1 cellular context compared by ENCODE assay signal in the genomic region with DNA sequence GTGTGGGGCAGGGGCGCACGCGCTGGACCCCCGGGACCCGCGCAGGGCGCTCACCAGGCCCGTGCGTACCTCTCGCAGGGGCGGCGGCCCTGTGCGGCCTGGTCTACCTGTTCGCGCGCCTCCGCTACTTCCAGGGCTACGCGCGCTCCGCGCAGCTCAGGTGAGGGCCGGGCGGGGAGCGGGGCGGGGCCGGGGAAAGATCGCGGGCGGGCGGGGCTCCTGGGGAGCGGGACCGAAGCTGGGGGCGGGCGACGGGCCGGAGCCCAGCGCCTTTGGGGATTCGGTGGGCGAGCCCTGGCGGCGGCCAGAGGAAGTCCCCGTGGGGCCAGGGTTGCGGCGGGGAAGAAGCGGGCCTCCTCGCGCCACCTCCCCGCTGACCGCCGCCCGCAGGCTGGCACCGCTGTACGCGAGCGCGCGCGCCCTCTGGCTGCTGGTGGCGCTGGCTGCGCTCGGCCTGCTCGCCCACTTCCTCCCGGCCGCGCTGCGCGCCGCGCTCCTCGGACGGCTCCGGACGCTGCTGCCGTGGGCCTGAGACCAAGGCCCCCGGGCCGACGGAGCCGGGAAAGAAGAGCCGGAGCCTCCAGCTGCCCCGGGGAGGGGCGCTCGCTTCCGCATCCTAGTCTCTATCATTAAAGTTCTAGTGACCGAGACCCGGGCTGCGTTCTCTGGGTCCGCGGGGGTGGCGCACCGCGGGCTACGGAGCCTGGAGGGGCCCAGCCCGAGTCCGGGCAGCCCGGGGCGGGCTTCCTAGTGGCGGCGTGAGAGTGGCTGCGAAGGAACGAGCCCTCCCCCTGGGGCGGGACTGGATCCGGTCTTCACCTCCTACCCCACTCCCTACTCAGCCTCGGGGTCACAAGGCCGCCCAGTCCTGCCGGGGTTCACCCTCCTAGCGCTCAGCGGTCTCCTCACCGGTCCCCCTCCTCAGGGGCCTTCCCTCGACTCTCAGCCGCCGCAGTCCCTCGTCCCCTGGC.
TF ChIP-seq lines count a peak whose summit lies in the region.

No MANE protein-coding gene starts in this region.

TF ChIP-seq in K562, 482 proteins besides CTCF, POLR2A, EP300 and RAD21 (continued from another document):
- TF ChIP-seq, protein P1, sequence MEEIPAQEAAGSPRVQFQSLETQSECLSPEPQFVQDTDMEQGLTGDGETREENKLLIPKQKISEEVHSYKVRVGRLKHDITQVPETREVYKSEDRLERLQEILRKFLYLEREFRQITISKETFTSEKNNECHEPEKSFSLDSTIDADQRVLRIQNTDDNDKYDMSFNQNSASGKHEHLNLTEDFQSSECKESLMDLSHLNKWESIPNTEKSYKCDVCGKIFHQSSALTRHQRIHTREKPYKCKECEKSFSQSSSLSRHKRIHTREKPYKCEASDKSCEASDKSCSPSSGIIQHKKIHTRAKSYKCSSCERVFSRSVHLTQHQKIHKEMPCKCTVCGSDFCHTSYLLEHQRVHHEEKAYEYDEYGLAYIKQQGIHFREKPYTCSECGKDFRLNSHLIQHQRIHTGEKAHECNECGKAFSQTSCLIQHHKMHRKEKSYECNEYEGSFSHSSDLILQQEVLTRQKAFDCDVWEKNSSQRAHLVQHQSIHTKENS (CRISPR knock-in tag; IDR thresholded peaks at IDR 0.05): no peak
- TF ChIP-seq RBFOX2 (IDR thresholded peaks at IDR 0.05; ENCODE audit: low read depth, low read length): peak; percentile 28; the same call in 1 of the 2 replicates
- TF ChIP-seq, protein P2, sequence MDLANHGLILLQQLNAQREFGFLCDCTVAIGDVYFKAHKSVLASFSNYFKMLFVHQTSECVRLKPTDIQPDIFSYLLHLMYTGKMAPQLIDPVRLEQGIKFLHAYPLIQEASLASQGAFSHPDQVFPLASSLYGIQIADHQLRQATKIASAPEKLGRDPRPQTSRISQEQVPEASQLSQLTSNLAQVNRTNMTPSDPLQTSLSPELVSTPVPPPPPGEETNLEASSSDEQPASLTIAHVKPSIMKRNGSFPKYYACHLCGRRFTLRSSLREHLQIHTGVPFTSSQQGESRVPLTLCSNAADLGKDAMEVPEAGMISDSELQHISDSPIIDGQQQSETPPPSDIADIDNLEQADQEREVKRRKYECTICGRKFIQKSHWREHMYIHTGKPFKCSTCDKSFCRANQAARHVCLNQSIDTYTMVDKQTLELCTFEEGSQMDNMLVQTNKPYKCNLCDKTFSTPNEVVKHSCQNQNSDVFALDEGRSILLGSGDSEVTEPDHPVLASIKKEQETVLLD (IDR thresholded peaks at IDR 0.05): no peak
- TF ChIP-seq ZBTB33 (CRISPR knock-in tag; IDR thresholded peaks at IDR 0.05): peak; percentile 46; the same call in 1 of the 2 replicates
- TF ChIP-seq ZNF77 (CRISPR knock-in tag; IDR thresholded peaks at IDR 0.05): no peak
